ENCODE assay signal across 28 cellular contexts in genomic region chr10:56035489-56035888, GRCh38.
"Had no signal": no experiment of that assay in that cellular context is flagged by ENCODE, and none has a peak within 500 bp of the region (broad histone marks: within the 10 kb centered on the region; RNA-seq: fewer than 3 reads in every experiment).

No MANE protein-coding gene starts in this region.

- H3K27ac ChIP-seq: ascending aorta, body of pancreas, Peyer's patch, RWPE1, SJSA1, VCaP had no signal

- FAIRE-seq: bronchial epithelial cell had no signal

- H3K4me3 ChIP-seq: ascending aorta, body of pancreas, Peyer's patch, SJSA1 had no signal

- DNase-seq: activated CD4-positive, alpha-beta memory T cell treated with anti-CD3 and anti-CD28 coated beads for 36 hours; activated CD4-positive, alpha-beta T cell treated with anti-CD3 and anti-CD28 coated beads, Interleukin-2, amount 10 ng/mL, durations not matched to agents 7 days and 5 days; activated CD4-positive, CD25-positive, alpha-beta regulatory T cell; activated CD8-positive, alpha-beta memory T cell treated with anti-CD3 and anti-CD28 coated beads for 24 hours; activated effector memory CD4-positive, alpha-beta T cell treated with anti-CD3 and anti-CD28 coated beads, Interleukin-2, amount 50 U/mL, for 16 hours; activated naive CD4-positive, alpha-beta T cell treated with Interleukin-2 at 50 U/mL for 16 hours; activated naive CD8-positive, alpha-beta T cell treated with anti-CD3 and anti-CD28 coated beads, Interleukin-2, amount 50 U/mL, for 24 hours; activated T-cell treated with anti-CD3 and anti-CD28 coated beads, Interleukin-2, amount 50 U/mL, for 4 hours; amniotic stem cell; body of pancreas; central memory CD4-positive, alpha-beta T cell; NCI-H1092; NCI-H1417 treated with DMSO at 0.1 percent for 48 hours; NCI-H1694; NCI-H2029; NCI-H345; NCI-H510A; NCI-H526 treated with DMSO at 0.1 percent for 48 hours; NCI-H82; Peyer's patch; SHP77; T-helper 2 cell; T1000 had no signal
